ENCODE assay signal across 18 cellular contexts in the genomic region with DNA sequence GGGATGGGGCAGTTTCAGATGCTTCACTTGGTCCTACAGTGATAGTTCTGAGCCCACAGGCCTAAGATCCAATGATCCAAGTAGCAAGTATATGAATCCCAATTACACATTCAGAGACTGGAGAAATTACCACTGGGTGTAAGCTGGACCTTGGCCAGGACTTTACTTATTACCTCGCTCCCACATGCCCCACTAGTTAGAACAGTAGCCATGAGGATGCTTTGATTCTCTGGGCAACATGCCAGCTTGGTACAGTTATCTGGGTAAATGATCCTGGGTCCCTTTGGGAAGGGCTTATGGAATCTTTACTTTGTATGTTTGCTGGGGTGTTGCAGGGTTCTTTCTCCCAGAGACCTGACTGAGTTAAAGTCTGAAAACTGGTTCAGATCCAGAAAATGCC. TPM values are rescaled to one million over a fixed set of nuclear protein-coding genes. Genes with fewer than 3 reads are reported as not detected.
"Had no signal": no experiment of that assay in that cellular context is flagged by ENCODE, and none has a peak within 500 bp of the region (broad histone marks: within the 10 kb centered on the region; RNA-seq: fewer than 3 reads in every experiment).

No MANE protein-coding gene starts in this region.

- H3K27ac ChIP-seq: heart right ventricle, left ventricle myocardium inferior, neural progenitor cell, ovary, testis had no signal

- H3K4me3 ChIP-seq: heart right ventricle, left ventricle myocardium inferior, neural progenitor cell, ovary, testis had no signal

- H3K27ac Mint-ChIP-seq: activated CD4-positive, alpha-beta T cell treated with anti-CD3 and anti-CD28 coated beads, Interleukin-2, amount 10 ng/mL, durations not matched to agents 7 days and 5 days; activated naive CD4-positive, alpha-beta T cell treated with anti-CD3 and anti-CD28 coated beads, Interleukin-2, amount 50 U/mL, for 24 hours; neural progenitor cell; stimulated activated naive CD8-positive, alpha-beta T cell treated with anti-CD3 and anti-CD28 coated beads, Interleukin-15, Interleukin-2, amounts not matched to agents 100 ng/mL and 50 ng/mL, for 24 hours had no signal

- DNase-seq: activated CD4-positive, alpha-beta T cell treated with anti-CD3 and anti-CD28 coated beads, Interleukin-2, amount 10 ng/mL, durations not matched to agents 7 days and 5 days; activated CD4-positive, CD25-positive, alpha-beta regulatory T cell; activated CD8-positive, alpha-beta memory T cell treated with anti-CD3 and anti-CD28 coated beads for 24 hours; effector memory CD4-positive, alpha-beta T cell; heart right ventricle; left ventricle myocardium inferior; mesenchymal stem cell; ovary; retina; stimulated activated CD4-positive, alpha-beta T cell treated with anti-CD3 and anti-CD28 coated beads, Interleukin-15, amount 100 ng/mL, for 24 hours; stimulated activated CD4-positive, alpha-beta T cell treated with anti-CD3 and anti-CD28 coated beads, Interleukin-4, amount 100 ng/mL, for 24 hours; testis had no signal

- H3K4me3 Mint-ChIP-seq: activated CD4-positive, alpha-beta T cell treated with anti-CD3 and anti-CD28 coated beads, Interleukin-2, amount 10 ng/mL, durations not matched to agents 7 days and 5 days; activated naive CD4-positive, alpha-beta T cell treated with anti-CD3 and anti-CD28 coated beads, Interleukin-2, amount 50 U/mL, for 24 hours; central memory CD8-positive, alpha-beta T cell; neural progenitor cell; stimulated activated naive CD8-positive, alpha-beta T cell treated with anti-CD3 and anti-CD28 coated beads, Interleukin-15, Interleukin-2, amounts not matched to agents 100 ng/mL and 50 ng/mL, for 24 hours had no signal

- H3K4me1 Mint-ChIP-seq: activated CD4-positive, alpha-beta T cell treated with anti-CD3 and anti-CD28 coated beads, Interleukin-2, amount 10 ng/mL, durations not matched to agents 7 days and 5 days; activated naive CD4-positive, alpha-beta T cell treated with anti-CD3 and anti-CD28 coated beads, Interleukin-2, amount 50 U/mL, for 24 hours; central memory CD8-positive, alpha-beta T cell; neural progenitor cell had no signal

- H3K9ac ChIP-seq: neural progenitor cell had no signal

- H3K9me3 ChIP-seq: heart right ventricle, left ventricle myocardium inferior, ovary, testis had no signal

- H3K36me3 Mint-ChIP-seq: activated naive CD4-positive, alpha-beta T cell treated with anti-CD3 and anti-CD28 coated beads, Interleukin-2, amount 50 U/mL, for 24 hours; neural progenitor cell had no signal

- H3K36me3 ChIP-seq: heart right ventricle, left ventricle myocardium inferior, neural progenitor cell, ovary had no signal

- ATAC-seq: heart right ventricle had no signal

- H3K4me1 ChIP-seq: left ventricle myocardium inferior, neural progenitor cell, testis had no signal

- H3K9me3 Mint-ChIP-seq: activated CD4-positive, alpha-beta T cell treated with anti-CD3 and anti-CD28 coated beads, Interleukin-2, amount 10 ng/mL, durations not matched to agents 7 days and 5 days; activated naive CD4-positive, alpha-beta T cell treated with anti-CD3 and anti-CD28 coated beads, Interleukin-2, amount 50 U/mL, for 24 hours; central memory CD8-positive, alpha-beta T cell; neural progenitor cell; stimulated activated naive CD8-positive, alpha-beta T cell treated with anti-CD3 and anti-CD28 coated beads, Interleukin-15, Interleukin-2, amounts not matched to agents 100 ng/mL and 50 ng/mL, for 24 hours had no signal

- H3K27me3 Mint-ChIP-seq: activated naive CD4-positive, alpha-beta T cell treated with anti-CD3 and anti-CD28 coated beads, Interleukin-2, amount 50 U/mL, for 24 hours had no signal

- H3K27me3 ChIP-seq: neural progenitor cell, ovary, testis had no signal

RNA-seq across cellular contexts. Expression of a gene that starts 5.1 kb away (rescaled TPM):
- total RNA-seq: activated CD4-positive, alpha-beta T cell treated with anti-CD3 and anti-CD28 coated beads, Interleukin-2, amount 10 ng/mL, durations not matched to agents 7 days and 5 days; fibroblast of lung; frontal cortex; heart right ventricle; left ventricle myocardium inferior; ovary had no signal
- polyA plus RNA-seq: fibroblast of lung, heart right ventricle, ovary had no signal

RNA-seq across cellular contexts. Expression of a gene that starts 29.0 kb away (rescaled TPM):
- total RNA-seq: activated CD4-positive, alpha-beta T cell treated with anti-CD3 and anti-CD28 coated beads, Interleukin-2, amount 10 ng/mL, durations not matched to agents 7 days and 5 days; fibroblast of lung; frontal cortex; testis had no signal
- polyA plus RNA-seq: fibroblast of lung had no signal

RNA-seq across cellular contexts. Expression of a gene that starts 57.2 kb away (rescaled TPM):
- total RNA-seq: activated CD4-positive, alpha-beta T cell treated with anti-CD3 and anti-CD28 coated beads, Interleukin-2, amount 10 ng/mL, durations not matched to agents 7 days and 5 days; fibroblast of lung; frontal cortex had no signal
